Comparison of ENCODE assay signal across 12 cellular contexts in the genomic region with DNA sequence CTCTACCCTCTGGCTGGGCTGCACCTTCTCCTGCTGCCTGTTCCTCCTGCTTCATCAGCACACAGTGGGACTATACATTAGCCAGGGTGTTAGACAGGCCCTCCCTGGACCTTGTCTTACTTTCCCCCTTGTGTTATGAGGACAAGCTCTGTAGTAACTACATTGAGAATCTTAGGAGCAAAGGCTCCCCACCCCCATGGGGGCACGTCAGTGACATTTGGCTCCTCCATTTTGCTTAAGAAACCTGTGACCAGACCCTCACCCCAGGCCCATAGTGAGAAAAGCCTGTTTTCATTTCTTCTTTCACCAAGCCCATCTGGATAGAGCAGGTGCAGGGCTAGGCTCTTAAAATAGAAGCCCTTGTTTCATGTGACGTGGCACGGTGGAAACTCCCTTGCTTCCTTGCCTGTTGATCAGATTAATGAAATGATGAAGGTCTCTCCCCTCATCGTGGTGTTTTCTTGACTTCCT.
DNase-seq lines count a peak whose midpoint lies in the region; ATAC-seq and TF ChIP-seq lines count a peak whose summit lies in the region.
"Had no signal": no experiment of that assay in that cellular context is flagged by ENCODE, and none has a peak within 500 bp of the region (broad histone marks: within the 10 kb centered on the region; RNA-seq: fewer than 3 reads in every experiment).

No MANE protein-coding gene starts in this region.

- H3K4me2 ChIP-seq in SK-N-SH, result no peak overlapping the region

- TF ChIP-seq RAD21 in SK-N-SH (IDR thresholded peaks at IDR 0.05; ENCODE audit: low read length), result no peak

- H3K9me2 ChIP-seq in SK-N-SH, result no peaks in the 10 kb centered on the region

- DNase-seq in SK-N-SH, result no peak
- DNase-seq in ACHN, result no peak
- DNase-seq in NCI-H1436 (lab: John Stamatoyannopoulos, UW), result no peak
- DNase-seq in inferior parietal cortex (ENCODE audit: extremely low spot score), result no peak
- DNase-seq: activated CD4-positive, alpha-beta memory T cell treated with anti-CD3 and anti-CD28 coated beads for 36 hours; mesendoderm; NCI-H1930; SHP77 treated with DMSO at 0.1 percent for 48 hours had no signal

- H3K4me1 ChIP-seq in mucosa of rectum (ENCODE audit: control insufficient read depth in 2 of 2, insufficient read depth in 2 of 2, low read length in 2 of 2) (peaks cover 0 to 3% of the 10 kb centered on the region in 2 donors), SK-N-SH (ENCODE audit: control insufficient read depth in 1 of 2, insufficient read depth in 2 of 2, low read depth in 1 of 2, low read length in 1 of 2) (no peaks in the 10 kb centered on the region)

- no peaks in the 10 kb centered on the region for H3K79me2 ChIP-seq in SK-N-SH (ENCODE audit: insufficient read depth)

- no peaks in the 10 kb centered on the region for H3F3A ChIP-seq in SK-N-SH (replicated peaks; ENCODE audit: insufficient read depth)

- H3K9me3 ChIP-seq in mucosa of rectum (ENCODE audit: control insufficient read depth in 2 of 2, low read length in 2 of 2) (no peaks in the 10 kb centered on the region), SK-N-SH (no peaks in the 10 kb centered on the region)

- H3K36me3 ChIP-seq in mucosa of rectum (ENCODE audit: control insufficient read depth in 2 of 2, insufficient read depth in 2 of 2, low read length in 2 of 2), result no peaks in the 10 kb centered on the region
- no peaks in the 10 kb centered on the region for H3K36me3 ChIP-seq in SK-N-SH (replicated peaks in 1 of 2; ENCODE audit: control insufficient read depth in 1 of 2, insufficient read depth in 2 of 2, low read length in 1 of 2)

- H3K27me3 ChIP-seq in mucosa of rectum (ENCODE audit: control insufficient read depth in 2 of 2, insufficient read depth in 2 of 2, low read length in 2 of 2) (no peaks in the 10 kb centered on the region), SK-N-SH (ENCODE audit: insufficient read depth) (no peaks in the 10 kb centered on the region; the same call in 1 of the 2 replicates)

- H3K4me3 ChIP-seq in mucosa of rectum (ENCODE audit: low read length in 2 of 2) (no peak overlapping the region), SK-N-SH (ENCODE audit: low read depth in 2 of 2, low read length in 1 of 2) (no peak overlapping the region)

- no peaks in the 10 kb centered on the region for H4K20me1 ChIP-seq in SK-N-SH (ENCODE audit: insufficient read depth)

- 4% methylated on average over 4 of the region's 4 CpGs for WGBS in SK-N-SH (ENCODE audit: low lambda C conversion rate)

- no peak for TF ChIP-seq CTCF in SK-N-SH (IDR thresholded peaks at IDR 0.05)

- CTCF ChIA-PET in SK-N-SH (lab: Yijun Ruan, JAX), result interaction anchor here (1.4 to 1.5 kb wide), 2 partner anchors 22 to 42 kb away, joined by 3 to 4 read pairs; no protein-coding TSS in a partner anchor

- ATAC-seq in GM18870 (IDR thresholded peaks at IDR 0.05; ENCODE audit: unreplicated experiment) (peak; percentile 81), GM21529 (IDR thresholded peaks at IDR 0.05; ENCODE audit: unreplicated experiment) (peak; percentile 78), HG03280 (IDR thresholded peaks at IDR 0.05; ENCODE audit: unreplicated experiment) (peak; percentile 72)

- H2AFZ ChIP-seq in SK-N-SH (ENCODE audit: low read depth), result no peak overlapping the region

- in situ Hi-C loops in ACHN (cut with HindIII; ENCODE audit: low pct_ligation_motif_present, low pct_unique_long_range_greater_than_20kb, low sequenced_read_pairs), result no loop called here

- no peak overlapping the region for H3K9ac ChIP-seq in mucosa of rectum (ENCODE audit: low read depth in 1 of 2, low read length in 2 of 2)
- no peak overlapping the region for H3K9ac ChIP-seq in SK-N-SH

- POLR2A ChIA-PET in SK-N-SH (lab: Yijun Ruan, JAX), result no interaction called here

- peak overlapping the region; percentile 26 to 71 for H3K27ac ChIP-seq in mucosa of rectum (ENCODE audit: low read depth in 2 of 2, low read length in 2 of 2)
- H3K27ac ChIP-seq in SK-N-SH (ENCODE audit: low read depth in 2 of 2, low read length in 1 of 2), result no peak overlapping the region

- no peak for TF ChIP-seq EP300 in SK-N-SH (IDR thresholded peaks at IDR 0.05; ENCODE audit: borderline replicate concordance in 1 of 2, low read depth in 1 of 2, low read length in 1 of 2)

TF ChIP-seq in SK-N-SH, 30 proteins besides CTCF, POLR2A, EP300 and RAD21:
- TF ChIP-seq, protein P1, sequence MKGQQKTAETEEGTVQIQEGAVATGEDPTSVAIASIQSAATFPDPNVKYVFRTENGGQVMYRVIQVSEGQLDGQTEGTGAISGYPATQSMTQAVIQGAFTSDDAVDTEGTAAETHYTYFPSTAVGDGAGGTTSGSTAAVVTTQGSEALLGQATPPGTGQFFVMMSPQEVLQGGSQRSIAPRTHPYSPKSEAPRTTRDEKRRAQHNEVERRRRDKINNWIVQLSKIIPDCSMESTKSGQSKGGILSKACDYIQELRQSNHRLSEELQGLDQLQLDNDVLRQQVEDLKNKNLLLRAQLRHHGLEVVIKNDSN (IDR thresholded peaks at IDR 0.05; ENCODE audit: borderline replicate concordance, low read depth), result no peak
- TF ChIP-seq TCF12 (IDR thresholded peaks at IDR 0.05), result no peak
- TF ChIP-seq MAX (IDR thresholded peaks at IDR 0.05; ENCODE audit: low read depth), result no peak
- TF ChIP-seq RFX5 (IDR thresholded peaks at IDR 0.05; ENCODE audit: low read length), result no peak
- TF ChIP-seq, protein P2, sequence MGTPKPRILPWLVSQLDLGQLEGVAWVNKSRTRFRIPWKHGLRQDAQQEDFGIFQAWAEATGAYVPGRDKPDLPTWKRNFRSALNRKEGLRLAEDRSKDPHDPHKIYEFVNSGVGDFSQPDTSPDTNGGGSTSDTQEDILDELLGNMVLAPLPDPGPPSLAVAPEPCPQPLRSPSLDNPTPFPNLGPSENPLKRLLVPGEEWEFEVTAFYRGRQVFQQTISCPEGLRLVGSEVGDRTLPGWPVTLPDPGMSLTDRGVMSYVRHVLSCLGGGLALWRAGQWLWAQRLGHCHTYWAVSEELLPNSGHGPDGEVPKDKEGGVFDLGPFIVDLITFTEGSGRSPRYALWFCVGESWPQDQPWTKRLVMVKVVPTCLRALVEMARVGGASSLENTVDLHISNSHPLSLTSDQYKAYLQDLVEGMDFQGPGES (IDR thresholded peaks at IDR 0.05; ENCODE audit: low read depth, low read length), result no peak
- no peak for TF ChIP-seq SIN3A (IDR thresholded peaks at IDR 0.05; ENCODE audit: borderline replicate concordance, low read depth, low read length)
- TF ChIP-seq TAF1 (IDR thresholded peaks at IDR 0.05; ENCODE audit: borderline replicate concordance, low read depth, low read length), result no peak
- no peak for TF ChIP-seq MXI1 (IDR thresholded peaks at IDR 0.05; ENCODE audit: low read depth, low read length)
- no peak for TF ChIP-seq TEAD4 (IDR thresholded peaks at IDR 0.05; ENCODE audit: borderline replicate concordance, insufficient read depth)
- no peak for TF ChIP-seq RCOR1 (IDR thresholded peaks at IDR 0.05; ENCODE audit: low read length)
- TF ChIP-seq, protein P3, sequence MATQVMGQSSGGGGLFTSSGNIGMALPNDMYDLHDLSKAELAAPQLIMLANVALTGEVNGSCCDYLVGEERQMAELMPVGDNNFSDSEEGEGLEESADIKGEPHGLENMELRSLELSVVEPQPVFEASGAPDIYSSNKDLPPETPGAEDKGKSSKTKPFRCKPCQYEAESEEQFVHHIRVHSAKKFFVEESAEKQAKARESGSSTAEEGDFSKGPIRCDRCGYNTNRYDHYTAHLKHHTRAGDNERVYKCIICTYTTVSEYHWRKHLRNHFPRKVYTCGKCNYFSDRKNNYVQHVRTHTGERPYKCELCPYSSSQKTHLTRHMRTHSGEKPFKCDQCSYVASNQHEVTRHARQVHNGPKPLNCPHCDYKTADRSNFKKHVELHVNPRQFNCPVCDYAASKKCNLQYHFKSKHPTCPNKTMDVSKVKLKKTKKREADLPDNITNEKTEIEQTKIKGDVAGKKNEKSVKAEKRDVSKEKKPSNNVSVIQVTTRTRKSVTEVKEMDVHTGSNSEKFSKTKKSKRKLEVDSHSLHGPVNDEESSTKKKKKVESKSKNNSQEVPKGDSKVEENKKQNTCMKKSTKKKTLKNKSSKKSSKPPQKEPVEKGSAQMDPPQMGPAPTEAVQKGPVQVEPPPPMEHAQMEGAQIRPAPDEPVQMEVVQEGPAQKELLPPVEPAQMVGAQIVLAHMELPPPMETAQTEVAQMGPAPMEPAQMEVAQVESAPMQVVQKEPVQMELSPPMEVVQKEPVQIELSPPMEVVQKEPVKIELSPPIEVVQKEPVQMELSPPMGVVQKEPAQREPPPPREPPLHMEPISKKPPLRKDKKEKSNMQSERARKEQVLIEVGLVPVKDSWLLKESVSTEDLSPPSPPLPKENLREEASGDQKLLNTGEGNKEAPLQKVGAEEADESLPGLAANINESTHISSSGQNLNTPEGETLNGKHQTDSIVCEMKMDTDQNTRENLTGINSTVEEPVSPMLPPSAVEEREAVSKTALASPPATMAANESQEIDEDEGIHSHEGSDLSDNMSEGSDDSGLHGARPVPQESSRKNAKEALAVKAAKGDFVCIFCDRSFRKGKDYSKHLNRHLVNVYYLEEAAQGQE (IDR thresholded peaks at IDR 0.05; ENCODE audit: low read depth, low read length), result no peak
- TF ChIP-seq YY1 (IDR thresholded peaks at IDR 0.05; ENCODE audit: low read depth), result no peak
- no peak for TF ChIP-seq FOSL2 (IDR thresholded peaks at IDR 0.05; ENCODE audit: borderline replicate concordance, low read depth)
- TF ChIP-seq JUND (IDR thresholded peaks at IDR 0.05), result no peak
- TF ChIP-seq FOXJ3 (CRISPR knock-in tag; IDR thresholded peaks at IDR 0.05), result no peak
- TF ChIP-seq NFIC (IDR thresholded peaks at IDR 0.05; ENCODE audit: borderline replicate concordance), result no peak
- TF ChIP-seq EZH2phosphoT487 (IDR thresholded peaks at IDR 0.05; ENCODE audit: borderline replicate concordance, low read depth), result no peak
- no peak for TF ChIP-seq FOXM1 (IDR thresholded peaks at IDR 0.05; ENCODE audit: low read depth)

Comparison
In these comparisons a context has a peak if more than half of its experiments do, and no peak if none do; other contexts are left out.
1. H3K27ac ChIP-seq: peak in mucosa of rectum (2 of 2); none in SK-N-SH (0 of 2).
2. Peak in every context shown above with its lines, with median percentiles within 50 percentile points of each other: ATAC-seq.